In genomic region chr11:79227732-79228416, GRCh38 we compare ENCODE assay signal across 1 cellular context.
A peak's percentile ranks its signal among the peaks of the same experiment; 100 is the strongest.
TF ChIP-seq lines count a peak whose summit lies in the region.

No MANE protein-coding gene starts in this region.

TF ChIP-seq in A549, 52 proteins besides CTCF, POLR2A, EP300 and RAD21:
- TF ChIP-seq PHF8 (IDR thresholded peaks at IDR 0.05; ENCODE audit: borderline replicate concordance, low read depth) (no peak), SMC3 (IDR thresholded peaks at IDR 0.05) (0 out of 3 replicates have a peak, but pooled peaks have one; percentile 5)
